In genomic region chr10:73577788-73578187, GRCh38 we compare ENCODE assay signal across 10 cellular contexts. TPM values are rescaled to one million over a fixed set of nuclear protein-coding genes. Genes with fewer than 3 reads are reported as not detected.
DNase-seq lines count a peak whose midpoint lies in the region; ATAC-seq and TF ChIP-seq lines count a peak whose summit lies in the region.
"Had no signal": no experiment of that assay in that cellular context is flagged by ENCODE, and none has a peak within 500 bp of the region (broad histone marks: within the 10 kb centered on the region; RNA-seq: fewer than 3 reads in every experiment).

No MANE protein-coding gene starts in this region.

- H3K4me3 ChIP-seq in AG10803 (ENCODE audit: low read length) (no peak overlapping the region), cardiac muscle cell (no peak overlapping the region)

- TF ChIP-seq CTCF in AG10803 (conservative IDR thresholded peaks at IDR 0.05; ENCODE audit: low read length), result no peak
- TF ChIP-seq CTCF in cardiac muscle cell (IDR thresholded peaks at IDR 0.05; ENCODE audit: low read depth, low read length), result no peak
- TF ChIP-seq CTCF in omental fat pad (IDR thresholded peaks at IDR 0.05), result no peak

- H3K27ac ChIP-seq in angular gyrus (ENCODE audit: low read depth, low read length) (peak overlapping the region; percentile 29), cardiac muscle cell (peak overlapping the region; percentile 95)

- no peaks in the 10 kb centered on the region for H3K4me1 ChIP-seq in cardiac muscle cell (ENCODE audit: low read depth)

- H3K9me3 ChIP-seq in cardiac muscle cell (ENCODE audit: low read depth), result no peaks in the 10 kb centered on the region

- peak; percentile 42 for DNase-seq in AG10803 (ENCODE audit: low read depth)
- DNase-seq in cardiac muscle cell (ENCODE audit: low read depth in 1 of 2, low spot score in 1 of 2), result peak; percentile 58 to 83
- no peak for DNase-seq in omental fat pad (ENCODE audit: low spot score)
- DNase-seq in activated gamma-delta T cell (lab: John Stamatoyannopoulos, UW), result no peak
- no peak for DNase-seq in NCI-H2107 (lab: John Stamatoyannopoulos, UW)
- DNase-seq in activated CD8-positive, alpha-beta memory T cell treated with anti-CD3 and anti-CD28 coated beads, Interleukin-2, amount 50 U/mL, for 48 hours, result no peak
- DNase-seq in NCI-H1092 (lab: John Stamatoyannopoulos, UW), result no peak
- DNase-seq: activated effector memory CD4-positive, alpha-beta T cell treated with Interleukin-2 at 50 U/mL for 16 hours; stimulated activated CD4-positive, alpha-beta T cell treated with anti-CD3 and anti-CD28 coated beads, Interleukin-15, amount 100 ng/mL, for 24 hours had no signal

- H3K36me3 ChIP-seq in cardiac muscle cell, result no peaks in the 10 kb centered on the region

- no peaks in the 10 kb centered on the region for H3K27me3 ChIP-seq in cardiac muscle cell

- ATAC-seq in omental fat pad (ENCODE audit: low FRiP score), result peak; percentile 62

RNA-seq across cellular contexts. Expression of gene USP54, which starts 13.4 kb away (rescaled TPM):
- total RNA-seq in cardiac muscle cell (9.4 and 12.4 TPM in 2 replicates), omental fat pad (10 to 100 TPM in 3 of 4 donors, 1 to 10 TPM in 1; 9.2 to 28.1 (median 20.2) TPM)
- polyA plus RNA-seq in cardiac muscle cell, result 9.6 and 10.6 TPM in 2 replicates

Comparison
In these comparisons a context has a peak if more than half of its experiments do, and no peak if none do; other contexts are left out.
1. DNase-seq: peak in AG10803 (single experiment) and cardiac muscle cell (2 of 2); none in omental fat pad (single experiment), activated gamma-delta T cell (single experiment), NCI-H2107 (single experiment), activated CD8-positive, alpha-beta memory T cell treated with anti-CD3 and anti-CD28 coated beads, Interleukin-2, amount 50 U/mL, for 48 hours (single experiment) and NCI-H1092 (single experiment).